Comparison of ENCODE assay signal across 13 cellular contexts in genomic region chr18:2687390-2688001, GRCh38. TPM values are rescaled to one million over a fixed set of nuclear protein-coding genes. Genes with fewer than 3 reads are reported as not detected.
DNase-seq lines count a peak whose midpoint lies in the region; ATAC-seq and TF ChIP-seq lines count a peak whose summit lies in the region.
"Had no signal": no experiment of that assay in that cellular context is flagged by ENCODE, and none has a peak within 500 bp of the region (broad histone marks: within the 10 kb centered on the region; RNA-seq: fewer than 3 reads in every experiment).

No MANE protein-coding gene starts in this region.

- H3K9ac ChIP-seq in OCI-LY1 (ENCODE audit: low read length) = no peak overlapping the region

- H3K27me3 Mint-ChIP-seq in activated CD4-positive, alpha-beta T cell treated with anti-CD3 and anti-CD28 coated beads, Interleukin-2, amount 10 ng/mL, durations not matched to agents 24 days and 14 days = no peaks in the 10 kb centered on the region

- H3K27ac Mint-ChIP-seq in activated CD4-positive, alpha-beta T cell treated with anti-CD3 and anti-CD28 coated beads, Interleukin-2, amount 10 ng/mL, durations not matched to agents 24 days and 14 days = peak overlapping the region; percentile 90
- H3K27ac Mint-ChIP-seq in stimulated activated effector memory CD8-positive, alpha-beta T cell treated with anti-CD3 and anti-CD28 coated beads, Interleukin-12 subunit alpha, Interleukin-12 subunit beta, amount 100 ng/mL, for 72 hours = peak overlapping the region; percentile 75

- no peak overlapping the region for H2AFZ ChIP-seq in OCI-LY1 (ENCODE audit: low read length)
- H2AFZ ChIP-seq: hepatocyte had no signal

- H3K9me2 ChIP-seq in OCI-LY1 (ENCODE audit: low read depth, low read length) = no peaks in the 10 kb centered on the region

- no peaks in the 10 kb centered on the region for H3K27me3 ChIP-seq in OCI-LY1 (ENCODE audit: insufficient read depth, low read length)
- H3K27me3 ChIP-seq: hepatocyte had no signal

- peaks cover 14% of the 10 kb centered on the region for H3K9me3 Mint-ChIP-seq in activated CD4-positive, alpha-beta T cell treated with anti-CD3 and anti-CD28 coated beads, Interleukin-2, amount 10 ng/mL, durations not matched to agents 24 days and 14 days
- H3K9me3 Mint-ChIP-seq in stimulated activated effector memory CD8-positive, alpha-beta T cell treated with anti-CD3 and anti-CD28 coated beads, Interleukin-12 subunit alpha, Interleukin-12 subunit beta, amount 100 ng/mL, for 72 hours = peaks cover 8% of the 10 kb centered on the region

- no peaks in the 10 kb centered on the region for H3F3A ChIP-seq in OCI-LY1 (ENCODE audit: insufficient read depth, low read length)

- no peaks in the 10 kb centered on the region for H4K20me1 ChIP-seq in OCI-LY1 (ENCODE audit: insufficient read depth, low read length)

- intact Hi-C loops in activated CD4-positive, alpha-beta T cell treated with anti-CD3 and anti-CD28 coated beads, Interleukin-2, amount 10 ng/mL, durations not matched to agents 24 days and 14 days (cut with micrococcal nuclease) = loop anchor here (5.0 kb wide), 1 partner anchor 160 kb away; the partner anchor contains the start of gene EMILIN2
- intact Hi-C loops in head of caudate nucleus (cut with DNase I) = no loop called here

- no peak for TF ChIP-seq CTCF in OCI-LY1 (IDR thresholded peaks at IDR 0.05; ENCODE audit: low read length)

- H3K27ac ChIP-seq in OCI-LY1 (ENCODE audit: low read depth, low read length, poor library complexity, severe bottlenecking) = peak overlapping the region; percentile 40
- H3K27ac ChIP-seq: hepatocyte, WERI-Rb-1 had no signal

- H3K4me2 ChIP-seq in OCI-LY1 (ENCODE audit: low read length) = no peak overlapping the region
- H3K4me2 ChIP-seq: hepatocyte had no signal

- H3K4me1 Mint-ChIP-seq in activated CD4-positive, alpha-beta T cell treated with anti-CD3 and anti-CD28 coated beads, Interleukin-2, amount 10 ng/mL, durations not matched to agents 24 days and 14 days = peaks cover 39% of the 10 kb centered on the region
- H3K4me1 Mint-ChIP-seq in stimulated activated effector memory CD8-positive, alpha-beta T cell treated with anti-CD3 and anti-CD28 coated beads, Interleukin-12 subunit alpha, Interleukin-12 subunit beta, amount 100 ng/mL, for 72 hours = peaks cover 62% of the 10 kb centered on the region

- peaks cover 73% of the 10 kb centered on the region for H3K36me3 Mint-ChIP-seq in activated CD4-positive, alpha-beta T cell treated with anti-CD3 and anti-CD28 coated beads, Interleukin-2, amount 10 ng/mL, durations not matched to agents 24 days and 14 days (ENCODE audit: low read depth)
- H3K36me3 Mint-ChIP-seq in stimulated activated effector memory CD8-positive, alpha-beta T cell treated with anti-CD3 and anti-CD28 coated beads, Interleukin-12 subunit alpha, Interleukin-12 subunit beta, amount 100 ng/mL, for 72 hours = peaks cover 100% of the 10 kb centered on the region

- peaks cover 12% of the 10 kb centered on the region for H3K79me2 ChIP-seq in OCI-LY1 (ENCODE audit: insufficient read depth, low read length)

- DNase-seq in activated CD4-positive, alpha-beta T cell treated with anti-CD3 and anti-CD28 coated beads, Interleukin-2, amount 10 ng/mL, durations not matched to agents 24 days and 14 days = no peak
- no peak for DNase-seq in activated CD4-positive, alpha-beta T cell treated with anti-CD3 and anti-CD28 coated beads, Interleukin-2, amount 50 U/mL, for 1 hour
- no peak for DNase-seq in stimulated activated effector memory CD8-positive, alpha-beta T cell treated with anti-CD3 and anti-CD28 coated beads, Interleukin-12 subunit alpha, Interleukin-12 subunit beta, amount 100 ng/mL, for 72 hours (ENCODE audit: low spot score in 2 of 2)
- no peak for DNase-seq in head of caudate nucleus
- no peak for DNase-seq in DMS 273 treated with DMSO at 0.1 percent for 48 hours (lab: John Stamatoyannopoulos, UW)
- DNase-seq in NCI-H2196 (lab: John Stamatoyannopoulos, UW; ENCODE audit: unreplicated experiment) = no peak
- DNase-seq: amygdala, mucosa of descending colon, NCI-H1436 treated with DMSO at 0.1 percent for 48 hours, WERI-Rb-1 had no signal

- peaks cover 89% of the 10 kb centered on the region for H3K36me3 ChIP-seq in OCI-LY1 (ENCODE audit: insufficient read depth, low read length)

- ATAC-seq in GM21619 (IDR thresholded peaks at IDR 0.05; ENCODE audit: unreplicated experiment) = peak; percentile 67
- no peak for ATAC-seq in stimulated activated effector memory CD8-positive, alpha-beta T cell treated with anti-CD3 and anti-CD28 coated beads, Interleukin-12 subunit alpha, Interleukin-12 subunit beta, amount 100 ng/mL, for 72 hours
- ATAC-seq: mucosa of descending colon had no signal

- H3K9me3 ChIP-seq in OCI-LY1 (ENCODE audit: low read length) = 0 out of 2 replicates have a peak, but pooled peaks cover 2% of the 10 kb centered on the region

- H3K4me1 ChIP-seq in OCI-LY1 (ENCODE audit: insufficient read depth, low read length, severe bottlenecking) = peaks cover 7% of the 10 kb centered on the region

- H3K4me3 ChIP-seq in OCI-LY1 (ENCODE audit: low read depth, low read length, poor library complexity, severe bottlenecking) = no peak overlapping the region
- H3K4me3 ChIP-seq: hepatocyte, mucosa of descending colon had no signal

- peak overlapping the region; percentile 35 for H3K4me3 Mint-ChIP-seq in activated CD4-positive, alpha-beta T cell treated with anti-CD3 and anti-CD28 coated beads, Interleukin-2, amount 10 ng/mL, durations not matched to agents 24 days and 14 days
- peak overlapping the region; percentile 47 for H3K4me3 Mint-ChIP-seq in stimulated activated effector memory CD8-positive, alpha-beta T cell treated with anti-CD3 and anti-CD28 coated beads, Interleukin-12 subunit alpha, Interleukin-12 subunit beta, amount 100 ng/mL, for 72 hours

RNA-seq across cellular contexts. Expression of gene SMCHD1, which starts 32.0 kb away (rescaled TPM):
- 98.4 and 109 TPM in 2 replicates for total RNA-seq in activated CD4-positive, alpha-beta T cell treated with anti-CD3 and anti-CD28 coated beads, Interleukin-2, amount 10 ng/mL, durations not matched to agents 24 days and 14 days
